8 cellular contexts compared by ENCODE assay signal in genomic region chr17:64496786-64497564, GRCh38. TPM values are rescaled to one million over a fixed set of nuclear protein-coding genes. Genes with fewer than 3 reads are reported as not detected.
DNase-seq lines count a peak whose midpoint lies in the region; ATAC-seq and TF ChIP-seq lines count a peak whose summit lies in the region.

Gene POLG2, minus strand, starts transcription at chr17:64497054. Its CDS starts 86 bp downstream, at chr17:64496968.

- H3K9me3 Mint-ChIP-seq in CD4-positive, alpha-beta memory T cell: peaks cover 0 to 31% (median 0%) of the 10 kb centered on the region in 8 donors

- TF ChIP-seq CTCF in right lobe of liver (IDR thresholded peaks at IDR 0.05): peak; percentile 23 to 46 (median 32)

- H3K27ac ChIP-seq in CD4-positive, alpha-beta memory T cell (ENCODE audit: low read depth, low read length): peak within 1 kb of the TSS; percentile 79
- peak within 1 kb of the TSS; percentile 39 to 68 (median 56) for H3K27ac ChIP-seq in right lobe of liver

- peak within 1 kb of the TSS; percentile 98 to 100 (median 99) for H3K27ac Mint-ChIP-seq in CD4-positive, alpha-beta memory T cell

- H3K27me3 ChIP-seq in CD4-positive, alpha-beta memory T cell (ENCODE audit: insufficient read depth, low read length): no peaks in the 10 kb centered on the region
- H3K27me3 ChIP-seq in right lobe of liver: no peaks in the 10 kb centered on the region

- H3K4me1 Mint-ChIP-seq in CD4-positive, alpha-beta memory T cell: peaks cover 50 to 91% (median 67%) of the 10 kb centered on the region in 4 donors

- H3K9me3 ChIP-seq in CD4-positive, alpha-beta memory T cell (ENCODE audit: control insufficient read depth in 1 of 2, low read length in 2 of 2): no peaks in the 10 kb centered on the region
- H3K9me3 ChIP-seq in right lobe of liver: no peaks in the 10 kb centered on the region

- peak within 1 kb of the TSS; percentile 100 for H3K4me3 Mint-ChIP-seq in CD4-positive, alpha-beta memory T cell

- peaks cover 43% of the 10 kb centered on the region for H3K36me3 ChIP-seq in CD4-positive, alpha-beta memory T cell (ENCODE audit: insufficient read depth, low read length)
- H3K36me3 ChIP-seq in right lobe of liver: peaks cover 17 to 44% (median 30%) of the 10 kb centered on the region in 4 donors

- ATAC-seq in GM19438 (IDR thresholded peaks at IDR 0.05; ENCODE audit: low read depth, unreplicated experiment): peak; percentile 76
- ATAC-seq in HG03571 (IDR thresholded peaks at IDR 0.05; ENCODE audit: unreplicated experiment): peak; percentile 77
- ATAC-seq in right lobe of liver: peak; percentile 94 to 99 (median 97)

- CTCF ChIA-PET in CD4-positive, alpha-beta memory T cell (lab: Charles Lee; ENCODE audit: partially characterized antibody): interaction anchor here (1.0 to 3.2 kb wide), 9 partner anchors 8 to 190 kb away, joined by 3 to 23 read pairs (median 5); partner anchors contain the start of genes CEP95 and DDX5

- peak within 1 kb of the TSS; percentile 90 to 93 for H3K4me3 ChIP-seq in CD4-positive, alpha-beta memory T cell (ENCODE audit: low read length in 2 of 2)
- peak within 1 kb of the TSS; percentile 76 to 81 (median 81) for H3K4me3 ChIP-seq in right lobe of liver

- POLR2A ChIA-PET in CD4-positive, alpha-beta memory T cell (lab: Charles Lee; ENCODE audit: partially characterized antibody): interaction anchor here (0.5 to 5.2 kb wide), 21 partner anchors 9 to 648 kb away, joined by 3 to 330 read pairs (median 5); partner anchors contain the start of genes CEP95, DDX5 and SMURF2

- no peaks in the 10 kb centered on the region for H3K27me3 Mint-ChIP-seq in CD4-positive, alpha-beta memory T cell

- intact Hi-C loops in CD4-positive, alpha-beta memory T cell (cut with micrococcal nuclease): loop anchor here (1.0 to 10.0 kb wide), 4 partner anchors 9 to 480 kb away; partner anchors contain the start of genes CEP95, DDX5 and TEX2
- intact Hi-C loops in right lobe of liver (cut with DNase I): no loop called here

- DNase-seq in CD4-positive, alpha-beta memory T cell: peak; percentile 95 to 96 (median 95)
- peak; percentile 90 for DNase-seq in NCI-H774 (lab: John Stamatoyannopoulos, UW)
- peak; percentile 92 to 93 for DNase-seq in activated CD4-positive, alpha-beta T cell treated with anti-CD3 and anti-CD28 coated beads, Interleukin-2, amount 50 U/mL, for 4 hours
- DNase-seq in dermis blood vessel endothelial cell: peak; percentile 95
- peak; percentile 95 to 96 (median 95) for DNase-seq in right lobe of liver
- peak; percentile 96 for DNase-seq in stimulated activated CD4-positive, alpha-beta T cell treated with anti-CD3 and anti-CD28 coated beads, Interleukin-4, amount 100 ng/mL, for 24 hours

- peak; percentile 65 for TF ChIP-seq POLR2A in right lobe of liver (IDR thresholded peaks at IDR 0.05)

- H3K4me1 ChIP-seq in CD4-positive, alpha-beta memory T cell (ENCODE audit: insufficient read depth, low read length): peaks cover 80% of the 10 kb centered on the region
- peaks cover 0 to 52% (median 11%) of the 10 kb centered on the region in 4 donors for H3K4me1 ChIP-seq in right lobe of liver

- WGBS in right lobe of liver (ENCODE audit: insufficient coverage, low coverage, low lambda C conversion rate, missing lambda C conversion rate): 0% methylated on average over 26 of the region's 50 CpGs

- H3K36me3 Mint-ChIP-seq in CD4-positive, alpha-beta memory T cell: peaks cover 36 to 65% of the 10 kb centered on the region in 2 donors

RNA-seq across cellular contexts. Expression of gene POLG2, which starts in this region (rescaled TPM):
- 10 to 100 TPM; 57.4 to 60.0 TPM for total RNA-seq in CD4-positive, alpha-beta memory T cell
- 1 to 10 TPM; 3.0 to 6.7 TPM for polyA plus RNA-seq in CD4-positive, alpha-beta memory T cell
- total RNA-seq in dermis blood vessel endothelial cell (5.9 and 8.7 TPM in 2 replicates), right lobe of liver (1 to 10 TPM; 2.9 to 9.2 (median 5.5) TPM)

Comparison
In these comparisons a context has a peak if more than half of its experiments do, and no peak if none do; other contexts are left out.
1. Peak in every context shown above with its lines: DNase-seq, ATAC-seq, H3K4me3 ChIP-seq and H3K27ac ChIP-seq.